21 cellular contexts compared by ENCODE assay signal in genomic region chr2:68997401-68997800, GRCh38. TPM values are rescaled to one million over a fixed set of nuclear protein-coding genes. Genes with fewer than 3 reads are reported as not detected.
"Had no signal": no experiment of that assay in that cellular context is flagged by ENCODE, and none has a peak within 500 bp of the region (broad histone marks: within the 10 kb centered on the region; RNA-seq: fewer than 3 reads in every experiment).

No MANE protein-coding gene starts in this region.

- H3K4me2 ChIP-seq: KMS-11, SK-N-SH had no signal

- H3K9ac ChIP-seq: KMS-11, SK-N-SH had no signal

- H3K4me3 Mint-ChIP-seq: IgD-negative memory B cell had no signal

- H3K27ac Mint-ChIP-seq: IgD-negative memory B cell had no signal

- DNase-seq: Kasumi-1, MM.1S, NCI-H1092 treated with DMSO at 0.1 percent for 48 hours, NCI-H1436, NCI-H187, NCI-H2029, NCI-H2081 treated with DMSO at 0.1 percent for 48 hours, NCI-H2171, NCI-H226, NCI-H446, NCI-H510A, NCI-H524 treated with DMSO at 0.1 percent for 48 hours, NCI-H69, NCI-H774, SHP77, SK-N-SH had no signal

- H3K4me3 ChIP-seq: K562 had no signal

- H3K4me1 Mint-ChIP-seq: IgD-negative memory B cell had no signal

- ATAC-seq: K562, Panc1 had no signal

- H3K27ac ChIP-seq: KMS-11, RWPE1 had no signal

RNA-seq across cellular contexts. Expression of gene ANTXR1, which starts 15.6 kb away (rescaled TPM):
- polyA plus RNA-seq: IgD-negative memory B cell had no signal

RNA-seq across cellular contexts. Expression of gene GKN1, which starts 23.0 kb away (rescaled TPM):
- polyA plus RNA-seq: IgD-negative memory B cell, K562, SK-N-SH had no signal

RNA-seq across cellular contexts. Expression of gene GKN2, which starts 44.7 kb away (rescaled TPM):
- polyA plus RNA-seq: IgD-negative memory B cell, K562, SK-N-SH had no signal
